ENCODE assay signal across 9 cellular contexts in genomic region chr5:15683332-15683731, GRCh38.
DNase-seq lines count a peak whose midpoint lies in the region; ATAC-seq and TF ChIP-seq lines count a peak whose summit lies in the region.
"Had no signal": no experiment of that assay in that cellular context is flagged by ENCODE, and none has a peak within 500 bp of the region (broad histone marks: within the 10 kb centered on the region; RNA-seq: fewer than 3 reads in every experiment).

No MANE protein-coding gene starts in this region.

- no peaks in the 10 kb centered on the region for H3K27me3 ChIP-seq in OCI-LY1 (ENCODE audit: insufficient read depth, low read length)
- no peaks in the 10 kb centered on the region for H3K27me3 ChIP-seq in foreskin keratinocyte
- no peaks in the 10 kb centered on the region for H3K27me3 ChIP-seq in osteoblast (ENCODE audit: insufficient read depth, low read length)
- H3K27me3 ChIP-seq: suprapubic skin had no signal

- H2AFZ ChIP-seq in OCI-LY1 (ENCODE audit: low read length), result no peak overlapping the region
- no peak overlapping the region for H2AFZ ChIP-seq in osteoblast (ENCODE audit: low read length)

- peak; percentile 53 for DNase-seq in HCEC 1CT
- DNase-seq in foreskin keratinocyte, result no peak
- no peak for DNase-seq in osteoblast (ENCODE audit: insufficient read length, low spot score, missing footprints)
- no peak for DNase-seq in HUDEP-2 (lab: John Stamatoyannopoulos, UW; ENCODE audit: unreplicated experiment in 76 of 76)
- DNase-seq: activated CD4-positive, alpha-beta T cell treated with anti-CD3 and anti-CD28 coated beads, Interleukin-2, amount 50 U/mL, for 48 hours had no signal

- no peaks in the 10 kb centered on the region for H3K4me1 ChIP-seq in OCI-LY1 (ENCODE audit: insufficient read depth, low read length, severe bottlenecking)
- no peaks in the 10 kb centered on the region for H3K4me1 ChIP-seq in foreskin keratinocyte
- H3K4me1 ChIP-seq in osteoblast (ENCODE audit: insufficient read depth, low read length), result peaks cover 8% of the 10 kb centered on the region
- H3K4me1 ChIP-seq: suprapubic skin had no signal

- H4K20me1 ChIP-seq in OCI-LY1 (ENCODE audit: insufficient read depth, low read length) (no peaks in the 10 kb centered on the region), osteoblast (ENCODE audit: insufficient read depth, low read length) (peaks cover 9% of the 10 kb centered on the region)

- no peaks in the 10 kb centered on the region for H3K79me2 ChIP-seq in OCI-LY1 (ENCODE audit: insufficient read depth, low read length)
- peaks cover 6% of the 10 kb centered on the region for H3K79me2 ChIP-seq in osteoblast (ENCODE audit: insufficient read depth, low read length)

- H3F3A ChIP-seq in OCI-LY1 (ENCODE audit: insufficient read depth, low read length), result no peaks in the 10 kb centered on the region

- H3K4me2 ChIP-seq in OCI-LY1 (ENCODE audit: low read length), result no peak overlapping the region
- no peak overlapping the region for H3K4me2 ChIP-seq in osteoblast (ENCODE audit: insufficient read depth, low read length)

- no peaks in the 10 kb centered on the region for H3K27me3 Mint-ChIP-seq in stimulated activated memory B cell treated with anti-CD40 and anti-IgM and Interleukin-4, amounts not matched to agents 10 μg/mL and 1 μg/mL and 100 μg/mL, for 72 hours

- H3K27ac Mint-ChIP-seq in stimulated activated memory B cell treated with anti-CD40 and anti-IgM and Interleukin-4, amounts not matched to agents 10 μg/mL and 1 μg/mL and 100 μg/mL, for 72 hours, result no peak overlapping the region

- peaks cover 4% of the 10 kb centered on the region for H3K9me3 Mint-ChIP-seq in stimulated activated memory B cell treated with anti-CD40 and anti-IgM and Interleukin-4, amounts not matched to agents 10 μg/mL and 1 μg/mL and 100 μg/mL, for 72 hours

- no peaks in the 10 kb centered on the region for H3K4me1 Mint-ChIP-seq in stimulated activated memory B cell treated with anti-CD40 and anti-IgM and Interleukin-4, amounts not matched to agents 10 μg/mL and 1 μg/mL and 100 μg/mL, for 72 hours

- TF ChIP-seq CTCF in OCI-LY1 (IDR thresholded peaks at IDR 0.05; ENCODE audit: low read length) (peak; percentile 43), foreskin keratinocyte (conservative IDR thresholded peaks at IDR 0.05) (peak; percentile 12), osteoblast (IDR thresholded peaks at IDR 0.05; ENCODE audit: extremely low read depth, low read depth, low read length) (peak; percentile 26)

- H3K36me3 ChIP-seq in OCI-LY1 (ENCODE audit: insufficient read depth, low read length), result no peaks in the 10 kb centered on the region
- H3K36me3 ChIP-seq in osteoblast (ENCODE audit: insufficient read depth, low read length), result no peaks in the 10 kb centered on the region
- H3K36me3 ChIP-seq: suprapubic skin had no signal

- no peaks in the 10 kb centered on the region for H3K9me3 ChIP-seq in OCI-LY1 (ENCODE audit: low read length)
- H3K9me3 ChIP-seq in osteoblast (ENCODE audit: low read depth, low read length), result no peaks in the 10 kb centered on the region
- H3K9me3 ChIP-seq: suprapubic skin had no signal

- ATAC-seq in foreskin keratinocyte, result no peak
- no peak for ATAC-seq in GM21447 (IDR thresholded peaks at IDR 0.05; ENCODE audit: unreplicated experiment)
- ATAC-seq in stimulated activated memory B cell treated with anti-CD40 and anti-IgM and Interleukin-4, amounts not matched to agents 10 μg/mL and 1 μg/mL and 100 μg/mL, for 72 hours, result no peak

- no peak overlapping the region for H3K4me3 Mint-ChIP-seq in stimulated activated memory B cell treated with anti-CD40 and anti-IgM and Interleukin-4, amounts not matched to agents 10 μg/mL and 1 μg/mL and 100 μg/mL, for 72 hours

- H3K27ac ChIP-seq in OCI-LY1 (ENCODE audit: low read depth, low read length, poor library complexity, severe bottlenecking) (no peak overlapping the region), foreskin keratinocyte (no peak overlapping the region), osteoblast (ENCODE audit: low read depth, low read length) (no peak overlapping the region)
- H3K27ac ChIP-seq: suprapubic skin had no signal

- H3K4me3 ChIP-seq in OCI-LY1 (ENCODE audit: low read depth, low read length, poor library complexity, severe bottlenecking) (no peak overlapping the region), osteoblast (ENCODE audit: insufficient read depth, low read length) (no peak overlapping the region)
- H3K4me3 ChIP-seq: suprapubic skin had no signal

- no peak overlapping the region for H3K9ac ChIP-seq in OCI-LY1 (ENCODE audit: low read length)

- H3K36me3 Mint-ChIP-seq in stimulated activated memory B cell treated with anti-CD40 and anti-IgM and Interleukin-4, amounts not matched to agents 10 μg/mL and 1 μg/mL and 100 μg/mL, for 72 hours, result no peaks in the 10 kb centered on the region

- H3K9me2 ChIP-seq in OCI-LY1 (ENCODE audit: low read depth, low read length), result no peaks in the 10 kb centered on the region
